Comparison of ENCODE assay signal across 2 cellular contexts in the genomic region with DNA sequence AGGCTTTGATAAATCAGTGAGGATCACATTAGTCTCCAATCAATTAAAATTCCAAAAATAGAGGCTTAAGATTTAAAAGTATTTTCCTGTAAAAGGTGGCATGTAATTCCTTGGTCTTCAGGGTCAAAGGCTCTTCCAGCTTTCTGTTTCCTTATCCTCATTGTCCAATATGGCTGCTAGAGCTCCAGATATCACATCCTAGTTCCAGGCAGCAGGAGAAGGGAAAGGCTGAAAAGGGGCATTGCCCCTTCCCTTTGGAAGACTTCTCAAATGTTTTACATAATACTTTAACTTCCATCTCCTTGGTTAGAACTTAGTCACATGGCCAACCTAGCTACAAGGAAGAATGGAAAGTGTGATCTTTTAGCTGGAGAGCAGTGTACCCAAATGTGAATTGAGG.
A peak's percentile ranks its signal among the peaks of the same experiment; 100 is the strongest.
TF ChIP-seq lines count a peak whose summit lies in the region.

No MANE protein-coding gene starts in this region.

TF ChIP-seq in K562, 482 proteins besides CTCF, POLR2A, EP300 and RAD21:
- no peak for TF ChIP-seq KHSRP (IDR thresholded peaks at IDR 0.05)
- TF ChIP-seq RBM25 (IDR thresholded peaks at IDR 0.05; ENCODE audit: low read depth, low read length, severe bottlenecking): peak; percentile 88
- TF ChIP-seq, protein P1, sequence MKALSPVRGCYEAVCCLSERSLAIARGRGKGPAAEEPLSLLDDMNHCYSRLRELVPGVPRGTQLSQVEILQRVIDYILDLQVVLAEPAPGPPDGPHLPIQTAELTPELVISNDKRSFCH (CRISPR knock-in tag; IDR thresholded peaks at IDR 0.05): no peak
- TF ChIP-seq, protein P1 (tag; IDR thresholded peaks at IDR 0.05): no peak

TF ChIP-seq in H1, 55 proteins besides CTCF, POLR2A, EP300 and RAD21:
- TF ChIP-seq SP1 (IDR thresholded peaks at IDR 0.05; ENCODE audit: low read depth, low read length) (no peak), SP2 (IDR thresholded peaks at IDR 0.05; ENCODE audit: low read length) (no peak), KDM1A (IDR thresholded peaks at IDR 0.05; ENCODE audit: borderline replicate concordance, low read length) (peak; percentile 84), SIX5 (IDR thresholded peaks at IDR 0.05; ENCODE audit: low read depth, low read length) (no peak), POU5F1 (IDR thresholded peaks at IDR 0.05; ENCODE audit: low read depth, low read length) (no peak), HDAC2 (IDR thresholded peaks at IDR 0.05; ENCODE audit: borderline replicate concordance in 1 of 2, low read depth in 2 of 2, low read length in 2 of 2) (peak in 1 of 2 experiments; percentile 62; a peak in 1 of 4 replicates), TAF7 (optimal IDR thresholded peaks at IDR 0.05; ENCODE audit: borderline replicate concordance, low read depth, low read length) (peak; percentile 36), PHF8 (conservative IDR thresholded peaks at IDR 0.05; ENCODE audit: low read depth, low read length) (no peak)
TF ChIP-seq in H1: peak in this region for 3.
